1 cellular context compared by ENCODE assay signal in genomic region chr14:91058017-91058675, GRCh38.
TF ChIP-seq lines count a peak whose summit lies in the region.

No MANE protein-coding gene starts in this region.

TF ChIP-seq in GM23338, 12 proteins besides CTCF, POLR2A, EP300 and RAD21 (continued from another document):
- TF ChIP-seq, protein P1, sequence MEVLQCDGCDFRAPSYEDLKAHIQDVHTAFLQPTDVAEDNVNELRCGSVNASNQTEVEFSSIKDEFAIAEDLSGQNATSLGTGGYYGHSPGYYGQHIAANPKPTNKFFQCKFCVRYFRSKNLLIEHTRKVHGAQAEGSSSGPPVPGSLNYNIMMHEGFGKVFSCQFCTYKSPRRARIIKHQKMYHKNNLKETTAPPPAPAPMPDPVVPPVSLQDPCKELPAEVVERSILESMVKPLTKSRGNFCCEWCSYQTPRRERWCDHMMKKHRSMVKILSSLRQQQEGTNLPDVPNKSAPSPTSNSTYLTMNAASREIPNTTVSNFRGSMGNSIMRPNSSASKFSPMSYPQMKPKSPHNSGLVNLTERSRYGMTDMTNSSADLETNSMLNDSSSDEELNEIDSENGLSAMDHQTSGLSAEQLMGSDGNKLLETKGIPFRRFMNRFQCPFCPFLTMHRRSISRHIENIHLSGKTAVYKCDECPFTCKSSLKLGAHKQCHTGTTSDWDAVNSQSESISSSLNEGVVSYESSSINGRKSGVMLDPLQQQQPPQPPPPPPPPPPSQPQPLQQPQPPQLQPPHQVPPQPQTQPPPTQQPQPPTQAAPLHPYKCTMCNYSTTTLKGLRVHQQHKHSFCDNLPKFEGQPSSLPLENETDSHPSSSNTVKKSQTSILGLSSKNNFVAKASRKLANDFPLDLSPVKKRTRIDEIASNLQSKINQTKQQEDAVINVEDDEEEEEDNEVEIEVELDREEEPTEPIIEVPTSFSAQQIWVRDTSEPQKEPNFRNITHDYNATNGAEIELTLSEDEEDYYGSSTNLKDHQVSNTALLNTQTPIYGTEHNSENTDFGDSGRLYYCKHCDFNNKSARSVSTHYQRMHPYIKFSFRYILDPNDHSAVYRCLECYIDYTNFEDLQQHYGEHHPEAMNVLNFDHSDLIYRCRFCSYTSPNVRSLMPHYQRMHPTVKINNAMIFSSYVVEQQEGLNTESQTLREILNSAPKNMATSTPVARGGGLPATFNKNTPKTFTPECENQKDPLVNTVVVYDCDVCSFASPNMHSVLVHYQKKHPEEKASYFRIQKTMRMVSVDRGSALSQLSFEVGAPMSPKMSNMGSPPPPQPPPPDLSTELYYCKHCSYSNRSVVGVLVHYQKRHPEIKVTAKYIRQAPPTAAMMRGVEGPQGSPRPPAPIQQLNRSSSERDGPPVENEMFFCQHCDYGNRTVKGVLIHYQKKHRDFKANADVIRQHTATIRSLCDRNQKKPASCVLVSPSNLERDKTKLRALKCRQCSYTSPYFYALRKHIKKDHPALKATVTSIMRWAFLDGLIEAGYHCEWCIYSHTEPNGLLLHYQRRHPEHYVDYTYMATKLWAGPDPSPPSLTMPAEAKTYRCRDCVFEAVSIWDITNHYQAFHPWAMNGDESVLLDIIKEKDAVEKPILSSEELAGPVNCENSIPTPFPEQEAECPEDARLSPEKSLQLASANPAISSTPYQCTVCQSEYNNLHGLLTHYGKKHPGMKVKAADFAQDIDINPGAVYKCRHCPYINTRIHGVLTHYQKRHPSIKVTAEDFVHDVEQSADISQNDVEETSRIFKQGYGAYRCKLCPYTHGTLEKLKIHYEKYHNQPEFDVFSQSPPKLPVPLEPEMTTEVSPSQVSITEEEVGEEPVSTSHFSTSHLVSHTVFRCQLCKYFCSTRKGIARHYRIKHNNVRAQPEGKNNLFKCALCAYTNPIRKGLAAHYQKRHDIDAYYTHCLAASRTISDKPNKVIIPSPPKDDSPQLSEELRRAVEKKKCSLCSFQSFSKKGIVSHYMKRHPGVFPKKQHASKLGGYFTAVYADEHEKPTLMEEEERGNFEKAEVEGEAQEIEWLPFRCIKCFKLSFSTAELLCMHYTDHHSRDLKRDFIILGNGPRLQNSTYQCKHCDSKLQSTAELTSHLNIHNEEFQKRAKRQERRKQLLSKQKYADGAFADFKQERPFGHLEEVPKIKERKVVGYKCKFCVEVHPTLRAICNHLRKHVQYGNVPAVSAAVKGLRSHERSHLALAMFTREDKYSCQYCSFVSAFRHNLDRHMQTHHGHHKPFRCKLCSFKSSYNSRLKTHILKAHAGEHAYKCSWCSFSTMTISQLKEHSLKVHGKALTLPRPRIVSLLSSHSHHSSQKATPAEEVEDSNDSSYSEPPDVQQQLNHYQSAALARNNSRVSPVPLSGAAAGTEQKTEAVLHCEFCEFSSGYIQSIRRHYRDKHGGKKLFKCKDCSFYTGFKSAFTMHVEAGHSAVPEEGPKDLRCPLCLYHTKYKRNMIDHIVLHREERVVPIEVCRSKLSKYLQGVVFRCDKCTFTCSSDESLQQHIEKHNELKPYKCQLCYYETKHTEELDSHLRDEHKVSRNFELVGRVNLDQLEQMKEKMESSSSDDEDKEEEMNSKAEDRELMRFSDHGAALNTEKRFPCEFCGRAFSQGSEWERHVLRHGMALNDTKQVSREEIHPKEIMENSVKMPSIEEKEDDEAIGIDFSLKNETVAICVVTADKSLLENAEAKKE (CRISPR knock-in tag; IDR thresholded peaks at IDR 0.05): no peak
- TF ChIP-seq EZH2phosphoT487 (IDR thresholded peaks at IDR 0.05; ENCODE audit: unreplicated experiment) (no peak), STAT1 (IDR thresholded peaks at IDR 0.05; ENCODE audit: unreplicated experiment) (no peak), JUNB (IDR thresholded peaks at IDR 0.05; ENCODE audit: unreplicated experiment) (no peak), ETS1 (IDR thresholded peaks at IDR 0.05) (no peak), POLR2AphosphoS5 (IDR thresholded peaks at IDR 0.05; ENCODE audit: low read depth) (no peak), NANOG (IDR thresholded peaks at IDR 0.05; ENCODE audit: borderline replicate concordance) (no peak), ZNF331 (CRISPR knock-in tag; IDR thresholded peaks at IDR 0.05; ENCODE audit: low read depth) (no peak), CREB1 (CRISPR knock-in tag; IDR thresholded peaks at IDR 0.05; ENCODE audit: low read depth) (no peak)
- TF ChIP-seq, protein P2, sequence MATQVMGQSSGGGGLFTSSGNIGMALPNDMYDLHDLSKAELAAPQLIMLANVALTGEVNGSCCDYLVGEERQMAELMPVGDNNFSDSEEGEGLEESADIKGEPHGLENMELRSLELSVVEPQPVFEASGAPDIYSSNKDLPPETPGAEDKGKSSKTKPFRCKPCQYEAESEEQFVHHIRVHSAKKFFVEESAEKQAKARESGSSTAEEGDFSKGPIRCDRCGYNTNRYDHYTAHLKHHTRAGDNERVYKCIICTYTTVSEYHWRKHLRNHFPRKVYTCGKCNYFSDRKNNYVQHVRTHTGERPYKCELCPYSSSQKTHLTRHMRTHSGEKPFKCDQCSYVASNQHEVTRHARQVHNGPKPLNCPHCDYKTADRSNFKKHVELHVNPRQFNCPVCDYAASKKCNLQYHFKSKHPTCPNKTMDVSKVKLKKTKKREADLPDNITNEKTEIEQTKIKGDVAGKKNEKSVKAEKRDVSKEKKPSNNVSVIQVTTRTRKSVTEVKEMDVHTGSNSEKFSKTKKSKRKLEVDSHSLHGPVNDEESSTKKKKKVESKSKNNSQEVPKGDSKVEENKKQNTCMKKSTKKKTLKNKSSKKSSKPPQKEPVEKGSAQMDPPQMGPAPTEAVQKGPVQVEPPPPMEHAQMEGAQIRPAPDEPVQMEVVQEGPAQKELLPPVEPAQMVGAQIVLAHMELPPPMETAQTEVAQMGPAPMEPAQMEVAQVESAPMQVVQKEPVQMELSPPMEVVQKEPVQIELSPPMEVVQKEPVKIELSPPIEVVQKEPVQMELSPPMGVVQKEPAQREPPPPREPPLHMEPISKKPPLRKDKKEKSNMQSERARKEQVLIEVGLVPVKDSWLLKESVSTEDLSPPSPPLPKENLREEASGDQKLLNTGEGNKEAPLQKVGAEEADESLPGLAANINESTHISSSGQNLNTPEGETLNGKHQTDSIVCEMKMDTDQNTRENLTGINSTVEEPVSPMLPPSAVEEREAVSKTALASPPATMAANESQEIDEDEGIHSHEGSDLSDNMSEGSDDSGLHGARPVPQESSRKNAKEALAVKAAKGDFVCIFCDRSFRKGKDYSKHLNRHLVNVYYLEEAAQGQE (IDR thresholded peaks at IDR 0.05; ENCODE audit: unreplicated experiment): no peak
TF ChIP-seq in GM23338: peak in this region for 0.
